8 cellular contexts compared by ENCODE assay signal in the genomic region with DNA sequence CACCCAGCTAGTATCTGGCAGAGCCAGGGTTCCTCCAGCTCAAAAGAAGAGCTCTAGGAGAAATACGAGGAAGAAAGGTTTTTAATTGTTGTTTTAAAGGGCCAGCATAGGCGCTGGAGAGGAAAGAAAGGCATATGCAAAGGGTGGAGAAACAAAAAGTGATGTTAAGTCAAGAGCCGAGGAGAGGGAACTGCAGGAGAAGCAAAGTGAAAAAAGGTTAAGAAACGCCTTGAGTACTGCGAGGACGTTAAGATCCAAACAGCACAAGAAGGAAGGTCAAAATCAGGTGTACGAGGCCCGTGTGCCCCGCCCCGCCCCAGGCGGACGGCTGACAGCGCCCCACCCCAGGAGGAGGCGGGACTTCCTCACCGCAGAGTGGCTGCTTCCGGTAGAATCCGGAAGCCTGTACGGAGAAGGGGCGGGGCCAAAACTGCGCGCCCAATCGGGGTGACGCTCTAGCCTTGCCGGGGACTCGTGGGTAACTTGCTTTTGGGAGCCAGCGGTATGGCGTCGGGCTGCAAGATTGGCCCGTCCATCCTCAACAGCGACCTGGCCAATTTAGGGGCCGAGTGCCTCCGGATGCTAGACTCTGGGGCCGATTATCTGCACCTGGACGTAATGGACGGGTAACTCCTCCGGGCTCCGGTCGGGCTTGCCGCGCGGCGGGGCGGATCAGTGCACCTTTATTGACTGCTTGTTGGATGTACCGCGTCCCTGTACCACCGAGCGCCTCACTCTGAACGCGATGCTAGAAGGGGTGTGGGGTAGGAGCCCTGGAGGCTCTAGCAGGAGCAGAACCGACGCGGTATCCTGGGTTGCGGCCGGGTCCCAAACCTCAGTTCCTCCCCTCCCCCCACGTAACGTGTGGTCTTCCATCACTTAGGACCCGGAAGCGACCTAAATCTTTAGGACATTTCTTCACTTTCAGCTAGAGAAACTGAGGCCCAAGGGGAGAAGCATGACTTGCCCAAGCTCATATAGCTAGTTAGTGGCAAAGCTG. TPM values are rescaled to one million over a fixed set of nuclear protein-coding genes. Genes with fewer than 3 reads are reported as not detected.
DNase-seq lines count a peak whose midpoint lies in the region; ATAC-seq, FAIRE-seq and TF ChIP-seq lines count a peak whose summit lies in the region.

RPE (plus strand) TSS at position 481 of the 1,000 bp plus-strand sequence; CDS start at position 505, 24 bp downstream.

- ATAC-seq in GM18499 (IDR thresholded peaks at IDR 0.05; ENCODE audit: insufficient read depth, unreplicated experiment) (peak; percentile 95), HG02943 (IDR thresholded peaks at IDR 0.05; ENCODE audit: low read depth, unreplicated experiment) (peak; percentile 99), psoas muscle (peak; percentile 99 to 100 (median 100))

- H3K4me1 ChIP-seq in right atrium auricular region (peaks cover 0 to 50% of the 10 kb centered on the region in 2 donors), psoas muscle (peaks cover 35% of the 10 kb centered on the region)

- WGBS in psoas muscle, 3 donors: 0% methylated on average over 56 to 58 of the region's 58 CpGs

- peak within 1 kb of the TSS; percentile 95 to 98 for H3K4me3 ChIP-seq in right atrium auricular region
- peak within 1 kb of the TSS; percentile 97 for H3K4me3 ChIP-seq in psoas muscle

- H3K9me3 ChIP-seq in right atrium auricular region (no peaks in the 10 kb centered on the region), psoas muscle (no peaks in the 10 kb centered on the region)

- TF ChIP-seq CTCF in right atrium auricular region (IDR thresholded peaks at IDR 0.05): no peak
- TF ChIP-seq CTCF in psoas muscle (IDR thresholded peaks at IDR 0.05): no peak

- FAIRE-seq in urothelium cell line (lab: Jason Lieb, UNC): peak; percentile 80

- DNase-seq in NCI-H187 treated with DMSO at 0.1 percent for 48 hours (lab: John Stamatoyannopoulos, UW) (peak; percentile 50), anterior cingulate cortex (lab: John Stamatoyannopoulos, UW) (peak; percentile 66 to 97 (median 91)), right atrium auricular region (ENCODE audit: low spot score) (peak; percentile 94), psoas muscle (peak; percentile 97 to 99), urothelium cell line (ENCODE audit: low spot score) (peak; percentile 95)

- no peaks in the 10 kb centered on the region for H3K27me3 ChIP-seq in right atrium auricular region
- H3K27me3 ChIP-seq in psoas muscle (ENCODE audit: insufficient read depth in 3 of 3, low read length in 2 of 3): no peaks in the 10 kb centered on the region

- H3K36me3 ChIP-seq in right atrium auricular region (no peaks in the 10 kb centered on the region), psoas muscle (ENCODE audit: insufficient read depth in 1 of 2, low read depth in 1 of 2) (peaks cover 0 to 1% of the 10 kb centered on the region in 2 donors)

- peak within 1 kb of the TSS; percentile 85 to 87 for H3K27ac ChIP-seq in right atrium auricular region
- peak within 1 kb of the TSS; percentile 81 for H3K27ac ChIP-seq in psoas muscle

- intact Hi-C loops in T-helper 2 cell treated with Interferon-gamma antibody and Interleukin-4, amounts not matched to agents 100 ng/mL and 5 ng/mL, for 36 hours (cut with micrococcal nuclease): loop anchor here (1.0 to 10.0 kb wide), 4 partner anchors 168 to 1978 kb away; partner anchors contain the start of genes LANCL1, PIKFYVE and PLEKHM3
- intact Hi-C loops in psoas muscle (cut with DNase I): loop anchor here in 1 of 2 donors (10.0 kb wide), 1 partner anchor 172 kb away; the partner anchor contains the start of gene KANSL1L

RNA-seq across cellular contexts. Expression of gene RPE, which starts in this region (rescaled TPM):
- 53.5 and 54.6 TPM in 2 replicates for total RNA-seq in T-helper 2 cell treated with Interferon-gamma antibody and Interleukin-4, amounts not matched to agents 100 ng/mL and 5 ng/mL, for 36 hours
- 10 to 100 TPM; 21.0 to 26.4 TPM for total RNA-seq in right atrium auricular region
- total RNA-seq in psoas muscle: 10 to 100 TPM; 12.4 to 23.3 (median 16.5) TPM
- polyA plus RNA-seq in psoas muscle: 10 to 100 TPM in 2 of 3 donors, 1 to 10 TPM in 1; 6.9 to 16.6 (median 14.2) TPM

Comparison
In these comparisons a context has a peak if more than half of its experiments do, and no peak if none do; other contexts are left out.
1. Peak in every context shown above with its lines: DNase-seq, ATAC-seq, H3K4me3 ChIP-seq and H3K27ac ChIP-seq.